In genomic region chr2:207722773-207723424, GRCh38 we compare ENCODE assay signal across 21 cellular contexts. TPM values are rescaled to one million over a fixed set of nuclear protein-coding genes. Genes with fewer than 3 reads are reported as not detected.
DNase-seq lines count a peak whose midpoint lies in the region; ATAC-seq, FAIRE-seq and TF ChIP-seq lines count a peak whose summit lies in the region.
"Had no signal": no experiment of that assay in that cellular context is flagged by ENCODE, and none has a peak within 500 bp of the region (broad histone marks: within the 10 kb centered on the region; RNA-seq: fewer than 3 reads in every experiment).

No MANE protein-coding gene starts in this region.

- CTCF ChIA-PET in activated CD8-positive, alpha-beta T cell treated with anti-CD3 and anti-CD28 coated beads for 36 hours (lab: Charles Lee): interaction anchor here (1.4 kb wide), 1 partner anchor 23 kb away, joined by 6 read pairs; no protein-coding TSS in a partner anchor
- CTCF ChIA-PET in activated CD8-positive, alpha-beta T cell treated with anti-CD3 and anti-CD28 coated beads, Interleukin-2, amount 10 ng/mL, durations not matched to agents 7 days and 5 days (lab: Charles Lee): interaction anchor here (1.1 kb wide), 1 partner anchor 11 kb away, joined by 3 read pairs; no protein-coding TSS in a partner anchor
- CTCF ChIA-PET in SK-N-SH (lab: Yijun Ruan, JAX): interaction anchor here (0.6 to 1.6 kb wide), 2 partner anchors 11 to 30 kb away, joined by 3 to 4 read pairs; no protein-coding TSS in a partner anchor

- peak; percentile 57 for ATAC-seq in activated CD8-positive, alpha-beta T cell treated with anti-CD3 and anti-CD28 coated beads for 36 hours
- no peak for ATAC-seq in activated CD8-positive, alpha-beta T cell treated with anti-CD3 and anti-CD28 coated beads, Interleukin-2, amount 10 ng/mL, durations not matched to agents 7 days and 5 days
- ATAC-seq: CD8-positive, alpha-beta T cell; natural killer cell treated with Interleukin-12 subunit alpha and Interleukin-12 subunit beta and Interleukin-15 and Interleukin-18, amount 100 ng/mL, for 72 hours had no signal

- no peaks in the 10 kb centered on the region for H3K9me3 Mint-ChIP-seq in activated CD8-positive, alpha-beta T cell treated with anti-CD3 and anti-CD28 coated beads for 36 hours
- no peaks in the 10 kb centered on the region for H3K9me3 Mint-ChIP-seq in activated CD8-positive, alpha-beta T cell treated with anti-CD3 and anti-CD28 coated beads, Interleukin-2, amount 10 ng/mL, durations not matched to agents 7 days and 5 days (ENCODE audit: insufficient read depth)
- H3K9me3 Mint-ChIP-seq: CD8-positive, alpha-beta T cell; HFFc6; natural killer cell treated with Interleukin-12 subunit alpha and Interleukin-12 subunit beta and Interleukin-15 and Interleukin-18, amount 100 ng/mL, for 72 hours had no signal

- peaks cover 35% of the 10 kb centered on the region for H3F3A ChIP-seq in SK-N-SH (replicated peaks; ENCODE audit: insufficient read depth)

- intact Hi-C loops in activated CD8-positive, alpha-beta T cell treated with anti-CD3 and anti-CD28 coated beads for 36 hours (cut with micrococcal nuclease): no loop called here
- intact Hi-C loops in ascending aorta (cut with DNase I) (no loop called here), kidney (cut with DNase I) (no loop called here)

- no peaks in the 10 kb centered on the region for H3K9me2 ChIP-seq in SK-N-SH

- peaks cover 48% of the 10 kb centered on the region for H3K4me1 Mint-ChIP-seq in activated CD8-positive, alpha-beta T cell treated with anti-CD3 and anti-CD28 coated beads for 36 hours (ENCODE audit: low read depth)
- peaks cover 15% of the 10 kb centered on the region for H3K4me1 Mint-ChIP-seq in activated CD8-positive, alpha-beta T cell treated with anti-CD3 and anti-CD28 coated beads, Interleukin-2, amount 10 ng/mL, durations not matched to agents 7 days and 5 days (ENCODE audit: low read depth)

- TF ChIP-seq RAD21 in SK-N-SH (IDR thresholded peaks at IDR 0.05; ENCODE audit: low read length): no peak

- POLR2A ChIA-PET in activated CD8-positive, alpha-beta T cell treated with anti-CD3 and anti-CD28 coated beads for 36 hours (lab: Charles Lee): interaction anchor here (0.6 kb wide), 1 partner anchor 19 kb away, joined by 4 read pairs; no protein-coding TSS in a partner anchor
- POLR2A ChIA-PET in activated CD8-positive, alpha-beta T cell treated with anti-CD3 and anti-CD28 coated beads, Interleukin-2, amount 10 ng/mL, durations not matched to agents 7 days and 5 days (lab: Charles Lee): interaction anchor here (0.6 kb wide), 1 partner anchor 164 kb away, joined by 3 read pairs; no protein-coding TSS in a partner anchor
- POLR2A ChIA-PET in SK-N-SH (lab: Yijun Ruan, JAX): no interaction called here

- H2AFZ ChIP-seq in SK-N-SH (ENCODE audit: low read depth): no peak overlapping the region
- H2AFZ ChIP-seq: GM23248 had no signal

- no peaks in the 10 kb centered on the region for H3K27me3 Mint-ChIP-seq in activated CD8-positive, alpha-beta T cell treated with anti-CD3 and anti-CD28 coated beads for 36 hours
- no peaks in the 10 kb centered on the region for H3K27me3 Mint-ChIP-seq in activated CD8-positive, alpha-beta T cell treated with anti-CD3 and anti-CD28 coated beads, Interleukin-2, amount 10 ng/mL, durations not matched to agents 7 days and 5 days (ENCODE audit: low read depth)
- H3K27me3 Mint-ChIP-seq: natural killer cell treated with Interleukin-12 subunit alpha and Interleukin-12 subunit beta and Interleukin-15 and Interleukin-18, amount 100 ng/mL, for 72 hours had no signal

- H4K20me1 ChIP-seq in SK-N-SH (ENCODE audit: insufficient read depth): 0 out of 2 replicates have a peak, but pooled peaks cover 6% of the 10 kb centered on the region

- H3K9ac ChIP-seq in SK-N-SH: no peak overlapping the region
- H3K9ac ChIP-seq in kidney (ENCODE audit: low read length in 2 of 2): no peak overlapping the region
- H3K9ac ChIP-seq: GM23248 had no signal

- H3K9me3 ChIP-seq in SK-N-SH: no peaks in the 10 kb centered on the region
- H3K9me3 ChIP-seq in ascending aorta: no peaks in the 10 kb centered on the region
- no peaks in the 10 kb centered on the region for H3K9me3 ChIP-seq in BE2C
- H3K9me3 ChIP-seq in kidney (ENCODE audit: control insufficient read depth in 1 of 2, low read length in 2 of 2): no peaks in the 10 kb centered on the region
- H3K9me3 ChIP-seq: body of pancreas, stomach, tibial artery had no signal

- H3K4me3 Mint-ChIP-seq in activated CD8-positive, alpha-beta T cell treated with anti-CD3 and anti-CD28 coated beads for 36 hours: no peak overlapping the region
- H3K4me3 Mint-ChIP-seq in activated CD8-positive, alpha-beta T cell treated with anti-CD3 and anti-CD28 coated beads, Interleukin-2, amount 10 ng/mL, durations not matched to agents 7 days and 5 days: no peak overlapping the region
- H3K4me3 Mint-ChIP-seq: CD8-positive, alpha-beta T cell; HFFc6; natural killer cell treated with Interleukin-12 subunit alpha and Interleukin-12 subunit beta and Interleukin-15 and Interleukin-18, amount 100 ng/mL, for 72 hours had no signal

- peak overlapping the region; percentile 67 for H3K27ac Mint-ChIP-seq in activated CD8-positive, alpha-beta T cell treated with anti-CD3 and anti-CD28 coated beads for 36 hours
- no peak overlapping the region for H3K27ac Mint-ChIP-seq in activated CD8-positive, alpha-beta T cell treated with anti-CD3 and anti-CD28 coated beads, Interleukin-2, amount 10 ng/mL, durations not matched to agents 7 days and 5 days
- H3K27ac Mint-ChIP-seq: CD8-positive, alpha-beta T cell; HFFc6; natural killer cell treated with Interleukin-12 subunit alpha and Interleukin-12 subunit beta and Interleukin-15 and Interleukin-18, amount 100 ng/mL, for 72 hours had no signal

- H3K36me3 Mint-ChIP-seq in activated CD8-positive, alpha-beta T cell treated with anti-CD3 and anti-CD28 coated beads for 36 hours (ENCODE audit: low read depth): no peaks in the 10 kb centered on the region
- no peaks in the 10 kb centered on the region for H3K36me3 Mint-ChIP-seq in activated CD8-positive, alpha-beta T cell treated with anti-CD3 and anti-CD28 coated beads, Interleukin-2, amount 10 ng/mL, durations not matched to agents 7 days and 5 days (ENCODE audit: low read depth)
- H3K36me3 Mint-ChIP-seq: natural killer cell treated with Interleukin-12 subunit alpha and Interleukin-12 subunit beta and Interleukin-15 and Interleukin-18, amount 100 ng/mL, for 72 hours had no signal

- peaks cover 58% of the 10 kb centered on the region for H3K79me2 ChIP-seq in SK-N-SH (ENCODE audit: insufficient read depth)

- H3K27ac ChIP-seq in SK-N-SH (ENCODE audit: low read depth in 2 of 2, low read length in 1 of 2): peak overlapping the region in 1 of 2 experiments; percentile 35; a peak in 2 of 4 replicates
- H3K27ac ChIP-seq in ascending aorta: no peak overlapping the region
- H3K27ac ChIP-seq in kidney (ENCODE audit: low read depth in 2 of 2, low read length in 2 of 2): no peak overlapping the region
- H3K27ac ChIP-seq: GM23248, HL-60, stomach, tibial artery had no signal

- TF ChIP-seq CTCF in activated CD8-positive, alpha-beta T cell treated with anti-CD3 and anti-CD28 coated beads for 36 hours (IDR thresholded peaks at IDR 0.05): no peak
- TF ChIP-seq CTCF in SK-N-SH (IDR thresholded peaks at IDR 0.05) (no peak), fibroblast of the aortic adventitia (IDR thresholded peaks at IDR 0.05; ENCODE audit: insufficient read depth, low read length) (no peak), ascending aorta (IDR thresholded peaks at IDR 0.05) (no peak), BE2C (IDR thresholded peaks at IDR 0.05; ENCODE audit: low read depth, low read length) (no peak), kidney (IDR thresholded peaks at IDR 0.05; ENCODE audit: borderline replicate concordance, extremely low read depth, insufficient read depth) (no peak)

- no peaks in the 10 kb centered on the region for H3K27me3 ChIP-seq in SK-N-SH (ENCODE audit: insufficient read depth)
- no peaks in the 10 kb centered on the region for H3K27me3 ChIP-seq in ascending aorta
- H3K27me3 ChIP-seq in BE2C: no peaks in the 10 kb centered on the region
- H3K27me3 ChIP-seq: body of pancreas, stomach, tibial artery had no signal

- no peak for DNase-seq in activated CD8-positive, alpha-beta T cell treated with anti-CD3 and anti-CD28 coated beads for 36 hours
- no peak for DNase-seq in activated CD8-positive, alpha-beta T cell treated with anti-CD3 and anti-CD28 coated beads, Interleukin-2, amount 10 ng/mL, durations not matched to agents 7 days and 5 days
- DNase-seq in GM19239 (ENCODE audit: insufficient read length, low spot score) (no peak), SK-N-SH (no peak), fibroblast of the aortic adventitia (ENCODE audit: low read depth) (peak; percentile 40), ascending aorta (ENCODE audit: low spot score in 2 of 2) (no peak), BE2C (no peak), kidney (no peak)
- DNase-seq: activated CD4-positive, CD25-positive, alpha-beta regulatory T cell; CD8-positive, alpha-beta T cell; DMS 273 treated with DMSO at 0.1 percent for 48 hours; GM23248; HFFc6; NCI-H446 treated with DMSO at 0.1 percent for 48 hours; SHP77 treated with DMSO at 0.1 percent for 48 hours; tibial artery had no signal

- no peak overlapping the region for H3K4me3 ChIP-seq in SK-N-SH (ENCODE audit: low read depth in 2 of 2, low read length in 1 of 2)
- H3K4me3 ChIP-seq in fibroblast of the aortic adventitia (ENCODE audit: low read depth, low read length): no peak overlapping the region
- H3K4me3 ChIP-seq in ascending aorta: no peak overlapping the region
- no peak overlapping the region for H3K4me3 ChIP-seq in BE2C (ENCODE audit: low read depth, low read length)
- H3K4me3 ChIP-seq in kidney (ENCODE audit: low read length in 2 of 2): no peak overlapping the region
- H3K4me3 ChIP-seq: body of pancreas, GM23248, stomach, tibial artery had no signal

- H3K4me1 ChIP-seq in SK-N-SH (ENCODE audit: control insufficient read depth in 1 of 2, insufficient read depth in 2 of 2, low read depth in 1 of 2, low read length in 1 of 2): peaks cover 0 to 27% of the 10 kb centered on the region in 2 experiments; a peak in 2 of 4 replicates
- H3K4me1 ChIP-seq in ascending aorta: peaks cover 0 to 3% of the 10 kb centered on the region in 2 donors
- H3K4me1 ChIP-seq in BE2C: no peaks in the 10 kb centered on the region
- no peaks in the 10 kb centered on the region for H3K4me1 ChIP-seq in kidney (ENCODE audit: control insufficient read depth in 1 of 2, insufficient read depth in 1 of 2, low read depth in 1 of 2, low read length in 2 of 2)

- H3K36me3 ChIP-seq in SK-N-SH (replicated peaks in 1 of 2; ENCODE audit: control insufficient read depth in 1 of 2, insufficient read depth in 2 of 2, low read length in 1 of 2) (no peaks in the 10 kb centered on the region), ascending aorta (no peaks in the 10 kb centered on the region), BE2C (no peaks in the 10 kb centered on the region), kidney (ENCODE audit: control insufficient read depth in 1 of 2, insufficient read depth in 2 of 2, low read length in 2 of 2) (no peaks in the 10 kb centered on the region)
- H3K36me3 ChIP-seq: tibial artery had no signal

- WGBS in SK-N-SH (ENCODE audit: low lambda C conversion rate): 85% methylated on average over 7 of the region's 7 CpGs

- TF ChIP-seq EP300 in SK-N-SH (IDR thresholded peaks at IDR 0.05; ENCODE audit: borderline replicate concordance in 1 of 2, low read depth in 1 of 2, low read length in 1 of 2): no peak

- peak overlapping the region; percentile 17; the same call in 1 of the 2 replicates for H3K4me2 ChIP-seq in SK-N-SH

- FAIRE-seq in GM19239 (lab: Jason Lieb, UNC): peak; percentile 42
- no peak for FAIRE-seq in kidney (lab: Jason Lieb, UNC)
- FAIRE-seq: GM12891 had no signal

RNA-seq across cellular contexts. Expression of gene CCNYL1, which starts 11.5 kb away (rescaled TPM):
- 1 to 10 TPM; 3.8 to 4.3 TPM for total RNA-seq in activated CD8-positive, alpha-beta T cell treated with anti-CD3 and anti-CD28 coated beads for 36 hours
- total RNA-seq in activated CD8-positive, alpha-beta T cell treated with anti-CD3 and anti-CD28 coated beads, Interleukin-2, amount 10 ng/mL, durations not matched to agents 7 days and 5 days: 1 to 10 TPM; 6.1 to 6.3 TPM
- polyA plus RNA-seq in SK-N-SH (2012; rRNA removed) (8.7 and 10.0 TPM in 2 replicates), kidney (ENCODE audit: insufficient read depth, low read depth, low replicate concordance) (6.7 TPM)
- 12.3 and 13.0 TPM in 2 replicates for polyA plus RNA-seq in SK-N-SH (2012; cell fraction: cytosol; rRNA removed)
- polyA plus RNA-seq in SK-N-SH (2012; cell fraction: nucleus; rRNA removed): 9.4 and 13.2 TPM in 2 replicates
- total RNA-seq in fibroblast of the aortic adventitia (ENCODE audit: low replicate concordance) (24.6 and 59.5 TPM in 2 replicates), ascending aorta (12.3 TPM), kidney (14.6 TPM)
- polyA plus RNA-seq in BE2C (2012; ENCODE audit: insufficient read depth, insufficient read length, low read depth): 6.1 TPM

RNA-seq across cellular contexts. Expression of gene FZD5, which starts 46.8 kb away (rescaled TPM):
- 1 to 10 TPM; 1.7 TPM for total RNA-seq in activated CD8-positive, alpha-beta T cell treated with anti-CD3 and anti-CD28 coated beads for 36 hours
- under 1 TPM; 0.34 to 0.50 TPM for total RNA-seq in activated CD8-positive, alpha-beta T cell treated with anti-CD3 and anti-CD28 coated beads, Interleukin-2, amount 10 ng/mL, durations not matched to agents 7 days and 5 days
- polyA plus RNA-seq in SK-N-SH (2012; rRNA removed) (0.52 and 0.72 TPM in 2 replicates), kidney (ENCODE audit: insufficient read depth, low read depth, low replicate concordance) (4.1 TPM)
- polyA plus RNA-seq in SK-N-SH (2012; cell fraction: cytosol; rRNA removed): 0.66 and 0.72 TPM in 2 replicates
- 0.41 and 0.66 TPM in 2 replicates for polyA plus RNA-seq in SK-N-SH (2012; cell fraction: nucleus; rRNA removed)
- total RNA-seq in fibroblast of the aortic adventitia (ENCODE audit: low replicate concordance) (1.4 and 2.4 TPM in 2 replicates), ascending aorta (6.9 TPM), kidney (24.2 TPM)
- polyA plus RNA-seq in BE2C (2012; ENCODE audit: insufficient read depth, insufficient read length, low read depth): 0.85 TPM
